In genomic region chr12:25884920-25885234, GRCh38 we compare ENCODE assay signal across 17 cellular contexts.
DNase-seq lines count a peak whose midpoint lies in the region; ATAC-seq, FAIRE-seq and TF ChIP-seq lines count a peak whose summit lies in the region.
"Had no signal": no experiment of that assay in that cellular context is flagged by ENCODE, and none has a peak within 500 bp of the region (broad histone marks: within the 10 kb centered on the region; RNA-seq: fewer than 3 reads in every experiment).

No MANE protein-coding gene starts in this region.

- TF ChIP-seq CTCF in GM23338 (conservative IDR thresholded peaks at IDR 0.05; ENCODE audit: low read depth in 2 of 2) (no peak), Panc1 (IDR thresholded peaks at IDR 0.05) (no peak), bronchial epithelial cell (IDR thresholded peaks at IDR 0.05; ENCODE audit: insufficient read depth, low read length, severe bottlenecking) (no peak), gastrocnemius medialis (IDR thresholded peaks at IDR 0.05 in 4 of 5, conservative IDR thresholded peaks at IDR 0.05 in 1 of 5) (no peak)

- H3K79me1 ChIP-seq in mesendoderm (ENCODE audit: low read length) = no peaks in the 10 kb centered on the region

- H2BK15ac ChIP-seq in mesendoderm (replicated peaks; ENCODE audit: low read depth) = no peak overlapping the region

- H3K9ac ChIP-seq in mesendoderm (ENCODE audit: low read length) = no peak overlapping the region
- H3K9ac ChIP-seq: BLaER1 treated with 17β-estradiol and CSF1 and Interleukin-3, amounts not matched to agents 10 nM and 100 nM had no signal

- H3K18ac ChIP-seq in mesendoderm (ENCODE audit: low read length) = no peak overlapping the region

- H4K5ac ChIP-seq in mesendoderm (ENCODE audit: low read length) = no peak overlapping the region

- H3K27me3 ChIP-seq in GM23338 (ENCODE audit: insufficient read depth) = no peaks in the 10 kb centered on the region
- H3K27me3 ChIP-seq in Panc1 (ENCODE audit: control insufficient read depth, insufficient read depth, low read length) = peaks cover 20% of the 10 kb centered on the region
- H3K27me3 ChIP-seq in bronchial epithelial cell (ENCODE audit: control insufficient read depth, insufficient read depth, low read length) = no peaks in the 10 kb centered on the region
- H3K27me3 ChIP-seq in mesendoderm (ENCODE audit: insufficient read depth, low read length, poor library complexity) = no peaks in the 10 kb centered on the region
- no peaks in the 10 kb centered on the region for H3K27me3 ChIP-seq in gastrocnemius medialis
- H3K27me3 ChIP-seq: BLaER1 treated with 17β-estradiol and CSF1 and Interleukin-3, amounts not matched to agents 10 nM and 100 nM had no signal

- H3K27me3 Mint-ChIP-seq in GM23338 (ENCODE audit: insufficient read depth, low read depth, poor library complexity) = peaks cover 10% of the 10 kb centered on the region

- FAIRE-seq in bronchial epithelial cell (lab: Jason Lieb, UNC) = peak; percentile 52
- FAIRE-seq: G401.6, GM12891 had no signal

- H3K27ac Mint-ChIP-seq in GM23338 = no peak overlapping the region
- H3K27ac Mint-ChIP-seq: CD4-positive, CD25-positive, alpha-beta regulatory T cell; IgD-negative memory B cell had no signal

- TF ChIP-seq POLR2A in gastrocnemius medialis (IDR thresholded peaks at IDR 0.05) = no peak

- CTCF ChIA-PET in Panc1 (lab: Charles Lee) = no interaction called here

- POLR2A ChIA-PET in Panc1 (lab: Charles Lee) = interaction anchor here (0.6 kb wide), 1 partner anchor 18 kb away, joined by 4 read pairs; no protein-coding TSS in a partner anchor

- no peaks in the 10 kb centered on the region for H4K20me1 ChIP-seq in GM23338 (replicated peaks; ENCODE audit: insufficient read depth)
- H4K20me1 ChIP-seq: BLaER1 treated with 17β-estradiol and CSF1 and Interleukin-3, amounts not matched to agents 10 nM and 100 nM had no signal

- H3K4me3 Mint-ChIP-seq in GM23338 = no peak overlapping the region
- H3K4me3 Mint-ChIP-seq: CD4-positive, CD25-positive, alpha-beta regulatory T cell; IgD-negative memory B cell had no signal

- H4K8ac ChIP-seq in mesendoderm (ENCODE audit: low read depth, low read length) = no peak overlapping the region

- 0 out of 2 replicates have a peak, but pooled peaks cover 2% of the 10 kb centered on the region for H3K9me3 ChIP-seq in Panc1 (ENCODE audit: control insufficient read depth, insufficient read depth, low read depth, low read length)
- no peaks in the 10 kb centered on the region for H3K9me3 ChIP-seq in gastrocnemius medialis
- H3K9me3 ChIP-seq: BLaER1 treated with 17β-estradiol and CSF1 and Interleukin-3, amounts not matched to agents 10 nM and 100 nM had no signal

- DNase-seq in GM23338 (ENCODE audit: low spot score) (no peak), Panc1 (ENCODE audit: low read depth, low spot score) (no peak), bronchial epithelial cell (ENCODE audit: low read depth) (no peak), mesendoderm (no peak), GM19240 (ENCODE audit: insufficient read length, low spot score) (no peak), gastrocnemius medialis (no peak)
- DNase-seq: ACHN; Calu3; CD4-positive, CD25-positive, alpha-beta regulatory T cell; DMS 273 treated with DMSO at 0.1 percent for 48 hours; DMS79 had no signal

- no peak overlapping the region for H3K27ac ChIP-seq in GM23338 (ENCODE audit: low read depth)
- no peak overlapping the region for H3K27ac ChIP-seq in Panc1 (ENCODE audit: low read length)
- no peak overlapping the region for H3K27ac ChIP-seq in mesendoderm (ENCODE audit: low read depth, low read length)
- H3K27ac ChIP-seq in gastrocnemius medialis = no peak overlapping the region
- H3K27ac ChIP-seq: BLaER1 treated with 17β-estradiol and CSF1 and Interleukin-3, amounts not matched to agents 10 nM and 100 nM had no signal

- peaks cover 9% of the 10 kb centered on the region; the same call in 2 of the 3 replicates for H3K36me3 Mint-ChIP-seq in GM23338 (ENCODE audit: low read depth)
- H3K36me3 Mint-ChIP-seq: CD4-positive, CD25-positive, alpha-beta regulatory T cell had no signal

- peak overlapping the region; percentile 14 for H2BK5ac ChIP-seq in mesendoderm (ENCODE audit: low read length)

- no peaks in the 10 kb centered on the region for H3K36me3 ChIP-seq in GM23338 (ENCODE audit: insufficient read depth)
- no peaks in the 10 kb centered on the region for H3K36me3 ChIP-seq in Panc1 (ENCODE audit: control insufficient read depth, insufficient read depth, low read length)
- no peaks in the 10 kb centered on the region for H3K36me3 ChIP-seq in bronchial epithelial cell (ENCODE audit: control insufficient read depth, insufficient read depth, low read length)
- no peaks in the 10 kb centered on the region for H3K36me3 ChIP-seq in mesendoderm (ENCODE audit: control insufficient read depth, insufficient read depth, low read length)
- no peaks in the 10 kb centered on the region for H3K36me3 ChIP-seq in gastrocnemius medialis
- H3K36me3 ChIP-seq: BLaER1 treated with 17β-estradiol and CSF1 and Interleukin-3, amounts not matched to agents 10 nM and 100 nM had no signal

- no peak overlapping the region for H3K4me3 ChIP-seq in GM23338
- H3K4me3 ChIP-seq in Panc1 (ENCODE audit: low read depth in 2 of 2, low read length in 2 of 2) = no peak overlapping the region
- no peak overlapping the region for H3K4me3 ChIP-seq in bronchial epithelial cell (ENCODE audit: low read depth, low read length)
- H3K4me3 ChIP-seq in mesendoderm (ENCODE audit: low read length) = no peak overlapping the region
- H3K4me3 ChIP-seq in gastrocnemius medialis = no peak overlapping the region
- H3K4me3 ChIP-seq: BLaER1 treated with 17β-estradiol and CSF1 and Interleukin-3, amounts not matched to agents 10 nM and 100 nM had no signal

- peaks cover 13% of the 10 kb centered on the region; the same call in 2 of the 3 replicates for H3K9me3 Mint-ChIP-seq in GM23338

- H2BK120ac ChIP-seq in mesendoderm (ENCODE audit: low read depth, low read length) = no peak overlapping the region

- no TSS peak for BruUV-seq in Panc1 (replicated peaks; lab: Mats Ljungman, UMichigan)

- intact Hi-C loops in Panc1 (cut with micrococcal nuclease; ENCODE audit: unreplicated experiment) = no loop called here
- intact Hi-C loops in gastrocnemius medialis (cut with DNase I; ENCODE audit: low total_unique reads) = no loop called here

- H3K4me1 ChIP-seq in GM23338 (ENCODE audit: insufficient read depth) (peaks cover 37% of the 10 kb centered on the region), Panc1 (ENCODE audit: control insufficient read depth, insufficient read depth, low read length) (no peaks in the 10 kb centered on the region), mesendoderm (ENCODE audit: control insufficient read depth, low read depth, low read length) (peaks cover 10% of the 10 kb centered on the region), gastrocnemius medialis (no peaks in the 10 kb centered on the region)
- H3K4me1 ChIP-seq: BLaER1 treated with 17β-estradiol and CSF1 and Interleukin-3, amounts not matched to agents 10 nM and 100 nM had no signal

- no peaks in the 10 kb centered on the region for H3K9me2 ChIP-seq in GM23338 (ENCODE audit: insufficient read depth)

- H3K4me2 ChIP-seq in GM23338 (0 out of 2 replicates have a peak overlapping the region, but pooled peaks have one; percentile 47), mesendoderm (ENCODE audit: low read length) (no peak overlapping the region)
- H3K4me2 ChIP-seq: BLaER1 treated with 17β-estradiol and CSF1 and Interleukin-3, amounts not matched to agents 10 nM and 100 nM had no signal

- ATAC-seq in GM23338 (peak; percentile 37), Panc1 (peak; percentile 47; the same call in 1 of the 2 replicates), GM18873 (IDR thresholded peaks at IDR 0.05; ENCODE audit: low FRiP score, unreplicated experiment) (no peak), HG03108 (IDR thresholded peaks at IDR 0.05; ENCODE audit: unreplicated experiment) (no peak), gastrocnemius medialis (no peak)

- H3F3A ChIP-seq in GM23338 (replicated peaks; ENCODE audit: low read depth) = no peaks in the 10 kb centered on the region

- H3K56ac ChIP-seq in mesendoderm (ENCODE audit: low read length) = no peak overlapping the region

- H2AK5ac ChIP-seq in mesendoderm (ENCODE audit: low read length) = peak overlapping the region; percentile 35

- in situ Hi-C loops in Panc1 (cut with HindIII; ENCODE audit: low pct_unique_long_range_greater_than_20kb, low sequenced_read_pairs) (no loop called here), gastrocnemius medialis (cut with MboI; ENCODE audit: low sequenced_read_pairs in 4 of 4) (no loop called here)

- peaks cover 38% of the 10 kb centered on the region for H3K4me1 Mint-ChIP-seq in GM23338
- H3K4me1 Mint-ChIP-seq: CD4-positive, CD25-positive, alpha-beta regulatory T cell; IgD-negative memory B cell had no signal

- H2AFZ ChIP-seq in GM23338 = peak overlapping the region; percentile 92

- H3K23ac ChIP-seq in mesendoderm (ENCODE audit: low read length) = no peak overlapping the region

- H3K79me2 ChIP-seq in GM23338 (replicated peaks; ENCODE audit: insufficient read depth) = no peaks in the 10 kb centered on the region
- no peaks in the 10 kb centered on the region for H3K79me2 ChIP-seq in mesendoderm (ENCODE audit: control insufficient read depth, insufficient read depth, low read length)

- WGBS in mesendoderm (ENCODE audit: extremely low coverage, insufficient coverage, low lambda C conversion rate) = no CpG with 5 or more reads among the region's 9 CpGs

- no peak overlapping the region for H3K4ac ChIP-seq in mesendoderm (ENCODE audit: low read depth, low read length)

TF ChIP-seq in GM23338, 12 proteins besides CTCF, POLR2A, EP300 and RAD21 (continues in another document):
- TF ChIP-seq NANOG (IDR thresholded peaks at IDR 0.05; ENCODE audit: borderline replicate concordance) = no peak
- TF ChIP-seq CREB1 (CRISPR knock-in tag; IDR thresholded peaks at IDR 0.05; ENCODE audit: low read depth) = no peak
- TF ChIP-seq POLR2AphosphoS5 (IDR thresholded peaks at IDR 0.05; ENCODE audit: low read depth) = no peak

Comparison
In these comparisons a context has a peak if more than half of its experiments do, and no peak if none do; other contexts are left out.
1. ATAC-seq: peak in GM23338 (single experiment) and Panc1 (single experiment); none in GM18873 (single experiment), HG03108 (single experiment) and gastrocnemius medialis (0 of 2).